ENCODE assay signal across 10 cellular contexts in genomic region chr20:49823152-49823847, GRCh38. TPM values are rescaled to one million over a fixed set of nuclear protein-coding genes. Genes with fewer than 3 reads are reported as not detected.
A peak's percentile ranks its signal among the peaks of the same experiment; 100 is the strongest.
DNase-seq lines count a peak whose midpoint lies in the region; ATAC-seq and TF ChIP-seq lines count a peak whose summit lies in the region.
"Had no signal": no experiment of that assay in that cellular context is flagged by ENCODE, and none has a peak within 500 bp of the region (broad histone marks: within the 10 kb centered on the region; RNA-seq: fewer than 3 reads in every experiment).

No MANE protein-coding gene starts in this region.

- H3K4me3 Mint-ChIP-seq in activated CD8-positive, alpha-beta T cell treated with anti-CD3 and anti-CD28 coated beads, Interleukin-2, amount 10 ng/mL, durations not matched to agents 7 days and 5 days: peak overlapping the region; percentile 9

- H3K9me3 ChIP-seq in liver (ENCODE audit: control insufficient read depth in 4 of 4, low read length in 3 of 4) (no peaks in the 10 kb centered on the region), upper lobe of left lung (no peaks in the 10 kb centered on the region)

- peak; percentile 43 for TF ChIP-seq RAD21 in liver (IDR thresholded peaks at IDR 0.05)

- H3K27ac Mint-ChIP-seq in activated CD8-positive, alpha-beta T cell treated with anti-CD3 and anti-CD28 coated beads, Interleukin-2, amount 10 ng/mL, durations not matched to agents 7 days and 5 days: peak overlapping the region; percentile 73

- 23% methylated on average over 2 of the region's 2 CpGs for WGBS in liver
- 35 to 37% methylated on average over 2 of the region's 2 CpGs for WGBS in upper lobe of left lung, 2 donors

- peaks cover 6 to 32% (median 27%) of the 10 kb centered on the region in 4 donors for H3K4me1 ChIP-seq in liver (ENCODE audit: control insufficient read depth in 4 of 4, insufficient read depth in 4 of 4, low read length in 3 of 4)
- H3K4me1 ChIP-seq in upper lobe of left lung: peaks cover 14 to 29% (median 17%) of the 10 kb centered on the region in 4 donors

- peak overlapping the region; percentile 2 to 40 for H3K27ac ChIP-seq in liver (ENCODE audit: low read depth in 1 of 2, low read length in 2 of 2)
- peak overlapping the region in 3 of 4 donors; percentile 8 to 55 (median 53) for H3K27ac ChIP-seq in upper lobe of left lung

- H3K27me3 Mint-ChIP-seq in activated CD8-positive, alpha-beta T cell treated with anti-CD3 and anti-CD28 coated beads, Interleukin-2, amount 10 ng/mL, durations not matched to agents 7 days and 5 days (ENCODE audit: low read depth): no peaks in the 10 kb centered on the region

- peaks cover 7% of the 10 kb centered on the region for H3K9me3 Mint-ChIP-seq in activated CD8-positive, alpha-beta T cell treated with anti-CD3 and anti-CD28 coated beads, Interleukin-2, amount 10 ng/mL, durations not matched to agents 7 days and 5 days (ENCODE audit: insufficient read depth)

- no peak for TF ChIP-seq CTCF in liver (IDR thresholded peaks at IDR 0.05; ENCODE audit: low read depth, low read length, missing input control)
- TF ChIP-seq CTCF in upper lobe of left lung (IDR thresholded peaks at IDR 0.05): no peak

- peak; percentile 89 for ATAC-seq in activated CD8-positive, alpha-beta T cell treated with anti-CD3 and anti-CD28 coated beads, Interleukin-2, amount 10 ng/mL, durations not matched to agents 7 days and 5 days
- ATAC-seq in upper lobe of left lung (ENCODE audit: low FRiP score in 2 of 2) (no peak), GM19463 (IDR thresholded peaks at IDR 0.05; ENCODE audit: unreplicated experiment) (no peak)

- POLR2A ChIA-PET in activated CD8-positive, alpha-beta T cell treated with anti-CD3 and anti-CD28 coated beads, Interleukin-2, amount 10 ng/mL, durations not matched to agents 7 days and 5 days (lab: Charles Lee): interaction anchor here (0.9 to 2.9 kb wide), 2 partner anchors 10 to 12 kb away, joined by 3 to 11 read pairs; partner anchors contain the start of gene SLC9A8

- no peak overlapping the region for H3K4me3 ChIP-seq in liver (ENCODE audit: low read depth in 1 of 3, low read length in 3 of 3)
- H3K4me3 ChIP-seq in upper lobe of left lung: no peak overlapping the region

- CTCF ChIA-PET in activated CD8-positive, alpha-beta T cell treated with anti-CD3 and anti-CD28 coated beads, Interleukin-2, amount 10 ng/mL, durations not matched to agents 7 days and 5 days (lab: Charles Lee): interaction anchor here (0.8 to 5.6 kb wide), 13 partner anchors 10 to 246 kb away, joined by 3 to 35 read pairs (median 3); partner anchors contain the start of genes B4GALT5 and SLC9A8

- peak; percentile 8 for DNase-seq in activated effector memory CD4-positive, alpha-beta T cell treated with anti-CD3 and anti-CD28 coated beads, Interleukin-2, amount 50 U/mL, for 16 hours
- no peak for DNase-seq in activated effector memory CD4-positive, alpha-beta T cell treated with Interleukin-2 at 50 U/mL for 16 hours
- DNase-seq in activated CD8-positive, alpha-beta T cell treated with anti-CD3 and anti-CD28 coated beads, Interleukin-2, amount 10 ng/mL, durations not matched to agents 7 days and 5 days: no peak
- no peak for DNase-seq in upper lobe of left lung
- DNase-seq in C1 segment of cervical spinal cord (lab: John Stamatoyannopoulos, UW): no peak
- no peak for DNase-seq in NCI-H2227 (lab: John Stamatoyannopoulos, UW; ENCODE audit: unreplicated experiment)
- DNase-seq: effector CD4-positive, alpha-beta T cell; NCI-H2171 treated with DMSO at 0.1 percent for 48 hours had no signal

- H3K4me1 Mint-ChIP-seq in activated CD8-positive, alpha-beta T cell treated with anti-CD3 and anti-CD28 coated beads, Interleukin-2, amount 10 ng/mL, durations not matched to agents 7 days and 5 days (ENCODE audit: low read depth): peaks cover 34% of the 10 kb centered on the region

- H3K36me3 ChIP-seq in liver (ENCODE audit: control insufficient read depth in 4 of 4, insufficient read depth in 3 of 4, low read depth in 1 of 4, low read length in 3 of 4) (peaks cover 1 to 9% (median 7%) of the 10 kb centered on the region in 4 donors), upper lobe of left lung (peaks cover 0 to 56% (median 11%) of the 10 kb centered on the region in 4 donors)

- H3K9ac ChIP-seq in liver (ENCODE audit: low read depth in 1 of 2, low read length in 2 of 2): no peak overlapping the region

- no peak for TF ChIP-seq POLR2A in upper lobe of left lung (IDR thresholded peaks at IDR 0.05)

- peaks cover 63% of the 10 kb centered on the region for H3K36me3 Mint-ChIP-seq in activated CD8-positive, alpha-beta T cell treated with anti-CD3 and anti-CD28 coated beads, Interleukin-2, amount 10 ng/mL, durations not matched to agents 7 days and 5 days (ENCODE audit: low read depth)

- no peaks in the 10 kb centered on the region for H3K27me3 ChIP-seq in liver (ENCODE audit: control insufficient read depth in 4 of 4, insufficient read depth in 4 of 4, low read length in 3 of 4)
- H3K27me3 ChIP-seq in upper lobe of left lung: no peaks in the 10 kb centered on the region

- TF ChIP-seq EP300 in upper lobe of left lung (IDR thresholded peaks at IDR 0.05): no peak

TF ChIP-seq in liver, 16 proteins besides CTCF, POLR2A, EP300 and RAD21:
- TF ChIP-seq HNF4G (IDR thresholded peaks at IDR 0.05) (no peak), HNF4A (conservative IDR thresholded peaks at IDR 0.05) (peak; percentile 51 to 76), YY1 (IDR thresholded peaks at IDR 0.05) (no peak), SP1 (IDR thresholded peaks at IDR 0.05) (no peak), JUND (IDR thresholded peaks at IDR 0.05) (no peak), GABPA (IDR thresholded peaks at IDR 0.05 in 1 of 2, conservative IDR thresholded peaks at IDR 0.05 in 1 of 2) (no peak), RXRA (IDR thresholded peaks at IDR 0.05) (peak; percentile 63 to 83), FOXA2 (IDR thresholded peaks at IDR 0.05) (peak; percentile 13), MAX (IDR thresholded peaks at IDR 0.05) (peak; percentile 6), ZBTB33 (IDR thresholded peaks at IDR 0.05) (peak; percentile 17)

RNA-seq across cellular contexts. Expression of gene SLC9A8, which starts 10.7 kb away (rescaled TPM):
- total RNA-seq in activated CD8-positive, alpha-beta T cell treated with anti-CD3 and anti-CD28 coated beads, Interleukin-2, amount 10 ng/mL, durations not matched to agents 7 days and 5 days: 10 to 100 TPM; 19.4 to 20.5 TPM
- total RNA-seq in liver (1 to 10 TPM; 9.2 to 9.5 TPM), upper lobe of left lung (10 to 100 TPM; 13.2 to 19.6 (median 17.2) TPM)
- polyA plus RNA-seq in liver: 1 to 10 TPM; 4.0 to 8.0 TPM
